In the genomic region with DNA sequence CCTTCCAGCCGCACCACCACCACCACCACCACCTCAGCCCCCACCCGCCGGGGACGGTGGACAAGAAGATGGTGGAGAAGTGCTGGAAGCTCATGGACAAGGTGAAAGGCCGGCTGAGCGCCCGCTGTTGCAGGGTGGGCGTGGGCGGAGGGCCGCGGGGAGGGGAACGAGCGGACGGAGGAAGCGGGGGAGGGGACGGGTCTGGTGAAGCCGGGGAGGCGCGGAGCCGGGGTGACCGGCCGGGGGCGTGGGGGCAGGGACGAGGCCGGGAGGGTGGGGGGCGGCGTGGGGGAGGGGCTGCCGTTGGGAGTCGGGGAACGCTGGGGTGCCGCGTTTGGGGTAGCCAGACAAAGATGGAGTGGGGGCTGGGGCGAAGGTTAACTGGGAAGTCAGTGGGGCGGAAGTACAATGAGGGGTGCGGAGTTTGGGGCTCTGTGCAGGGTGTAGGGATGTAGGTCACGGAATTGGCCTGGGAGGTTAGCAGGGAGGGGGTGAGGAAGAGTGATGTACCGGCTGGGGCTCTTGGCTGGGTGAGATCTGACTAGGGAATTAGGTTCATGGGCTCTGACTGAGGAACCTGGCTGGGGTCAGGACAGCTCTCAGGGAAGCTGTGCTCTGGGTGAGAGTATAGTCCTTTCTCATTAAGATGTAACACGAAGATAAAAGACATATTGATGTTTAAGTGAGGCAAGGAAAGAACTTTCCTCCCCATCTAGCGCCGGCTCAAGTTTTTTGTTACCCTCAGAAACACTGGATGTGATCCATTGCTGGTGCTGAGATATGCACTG, we compare ENCODE assay signal across 1 cellular context.
TF ChIP-seq lines count a peak whose summit lies in the region.

No MANE protein-coding gene starts in this region.

TF ChIP-seq in GM12878, 131 proteins besides CTCF, POLR2A, EP300 and RAD21 (continues in another document):
- TF ChIP-seq NBN (IDR thresholded peaks at IDR 0.05) = no peak
- TF ChIP-seq EGR1 (IDR thresholded peaks at IDR 0.05; ENCODE audit: borderline replicate concordance in 1 of 2, low read depth in 2 of 2, low read length in 2 of 2) = peak in 1 of 2 experiments; percentile 95; a peak in 2 of 3 replicates
- TF ChIP-seq, protein P1, sequence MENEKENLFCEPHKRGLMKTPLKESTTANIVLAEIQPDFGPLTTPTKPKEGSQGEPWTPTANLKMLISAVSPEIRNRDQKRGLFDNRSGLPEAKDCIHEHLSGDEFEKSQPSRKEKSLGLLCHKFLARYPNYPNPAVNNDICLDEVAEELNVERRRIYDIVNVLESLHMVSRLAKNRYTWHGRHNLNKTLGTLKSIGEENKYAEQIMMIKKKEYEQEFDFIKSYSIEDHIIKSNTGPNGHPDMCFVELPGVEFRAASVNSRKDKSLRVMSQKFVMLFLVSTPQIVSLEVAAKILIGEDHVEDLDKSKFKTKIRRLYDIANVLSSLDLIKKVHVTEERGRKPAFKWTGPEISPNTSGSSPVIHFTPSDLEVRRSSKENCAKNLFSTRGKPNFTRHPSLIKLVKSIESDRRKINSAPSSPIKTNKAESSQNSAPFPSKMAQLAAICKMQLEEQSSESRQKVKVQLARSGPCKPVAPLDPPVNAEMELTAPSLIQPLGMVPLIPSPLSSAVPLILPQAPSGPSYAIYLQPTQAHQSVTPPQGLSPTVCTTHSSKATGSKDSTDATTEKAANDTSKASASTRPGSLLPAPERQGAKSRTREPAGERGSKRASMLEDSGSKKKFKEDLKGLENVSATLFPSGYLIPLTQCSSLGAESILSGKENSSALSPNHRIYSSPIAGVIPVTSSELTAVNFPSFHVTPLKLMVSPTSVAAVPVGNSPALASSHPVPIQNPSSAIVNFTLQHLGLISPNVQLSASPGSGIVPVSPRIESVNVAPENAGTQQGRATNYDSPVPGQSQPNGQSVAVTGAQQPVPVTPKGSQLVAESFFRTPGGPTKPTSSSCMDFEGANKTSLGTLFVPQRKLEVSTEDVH (IDR thresholded peaks at IDR 0.05; ENCODE audit: low read depth, partially characterized antibody) = no peak
- TF ChIP-seq SMARCA5 (IDR thresholded peaks at IDR 0.05) = no peak
- TF ChIP-seq SP1 (IDR thresholded peaks at IDR 0.05; ENCODE audit: low read depth, low read length) = no peak
- no peak for TF ChIP-seq KDM1A (IDR thresholded peaks at IDR 0.05; ENCODE audit: borderline replicate concordance)
- TF ChIP-seq BRCA1 (IDR thresholded peaks at IDR 0.05; ENCODE audit: low read depth, low read length) = no peak
- no peak for TF ChIP-seq NFXL1 (IDR thresholded peaks at IDR 0.05; ENCODE audit: borderline replicate concordance)
- TF ChIP-seq HCFC1 (IDR thresholded peaks at IDR 0.05; ENCODE audit: low read length) = no peak
- 0 out of 4 replicates have a peak, but pooled peaks of 1 of the 2 experiments have one; percentile 36 for TF ChIP-seq IKZF2 (IDR thresholded peaks at IDR 0.05)
- no peak for TF ChIP-seq KLF5 (IDR thresholded peaks at IDR 0.05; ENCODE audit: partially characterized antibody)
- peak; percentile 58 for TF ChIP-seq CHD2 (IDR thresholded peaks at IDR 0.05; ENCODE audit: borderline replicate concordance, low read depth, low read length)
- no peak for TF ChIP-seq MYB (IDR thresholded peaks at IDR 0.05; ENCODE audit: borderline replicate concordance, low read depth, low read length)
- no peak for TF ChIP-seq PAX5 (IDR thresholded peaks at IDR 0.05; ENCODE audit: borderline replicate concordance, low read depth, low read length)
- TF ChIP-seq RUNX3 (IDR thresholded peaks at IDR 0.05; ENCODE audit: low read length) = 0 out of 2 replicates have a peak, but pooled peaks have one; percentile 29
- TF ChIP-seq, protein P2, sequence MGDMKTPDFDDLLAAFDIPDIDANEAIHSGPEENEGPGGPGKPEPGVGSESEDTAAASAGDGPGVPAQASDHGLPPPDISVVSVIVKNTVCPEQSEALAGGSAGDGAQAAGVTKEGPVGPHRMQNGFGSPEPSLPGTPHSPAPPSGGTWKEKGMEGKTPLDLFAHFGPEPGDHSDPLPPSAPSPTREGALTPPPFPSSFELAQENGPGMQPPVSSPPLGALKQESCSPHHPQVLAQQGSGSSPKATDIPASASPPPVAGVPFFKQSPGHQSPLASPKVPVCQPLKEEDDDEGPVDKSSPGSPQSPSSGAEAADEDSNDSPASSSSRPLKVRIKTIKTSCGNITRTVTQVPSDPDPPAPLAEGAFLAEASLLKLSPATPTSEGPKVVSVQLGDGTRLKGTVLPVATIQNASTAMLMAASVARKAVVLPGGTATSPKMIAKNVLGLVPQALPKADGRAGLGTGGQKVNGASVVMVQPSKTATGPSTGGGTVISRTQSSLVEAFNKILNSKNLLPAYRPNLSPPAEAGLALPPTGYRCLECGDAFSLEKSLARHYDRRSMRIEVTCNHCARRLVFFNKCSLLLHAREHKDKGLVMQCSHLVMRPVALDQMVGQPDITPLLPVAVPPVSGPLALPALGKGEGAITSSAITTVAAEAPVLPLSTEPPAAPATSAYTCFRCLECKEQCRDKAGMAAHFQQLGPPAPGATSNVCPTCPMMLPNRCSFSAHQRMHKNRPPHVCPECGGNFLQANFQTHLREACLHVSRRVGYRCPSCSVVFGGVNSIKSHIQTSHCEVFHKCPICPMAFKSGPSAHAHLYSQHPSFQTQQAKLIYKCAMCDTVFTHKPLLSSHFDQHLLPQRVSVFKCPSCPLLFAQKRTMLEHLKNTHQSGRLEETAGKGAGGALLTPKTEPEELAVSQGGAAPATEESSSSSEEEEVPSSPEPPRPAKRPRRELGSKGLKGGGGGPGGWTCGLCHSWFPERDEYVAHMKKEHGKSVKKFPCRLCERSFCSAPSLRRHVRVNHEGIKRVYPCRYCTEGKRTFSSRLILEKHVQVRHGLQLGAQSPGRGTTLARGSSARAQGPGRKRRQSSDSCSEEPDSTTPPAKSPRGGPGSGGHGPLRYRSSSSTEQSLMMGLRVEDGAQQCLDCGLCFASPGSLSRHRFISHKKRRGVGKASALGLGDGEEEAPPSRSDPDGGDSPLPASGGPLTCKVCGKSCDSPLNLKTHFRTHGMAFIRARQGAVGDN (IDR thresholded peaks at IDR 0.05) = no peak
- TF ChIP-seq CBFB (IDR thresholded peaks at IDR 0.05; ENCODE audit: low read depth) = no peak
- TF ChIP-seq, protein P3, sequence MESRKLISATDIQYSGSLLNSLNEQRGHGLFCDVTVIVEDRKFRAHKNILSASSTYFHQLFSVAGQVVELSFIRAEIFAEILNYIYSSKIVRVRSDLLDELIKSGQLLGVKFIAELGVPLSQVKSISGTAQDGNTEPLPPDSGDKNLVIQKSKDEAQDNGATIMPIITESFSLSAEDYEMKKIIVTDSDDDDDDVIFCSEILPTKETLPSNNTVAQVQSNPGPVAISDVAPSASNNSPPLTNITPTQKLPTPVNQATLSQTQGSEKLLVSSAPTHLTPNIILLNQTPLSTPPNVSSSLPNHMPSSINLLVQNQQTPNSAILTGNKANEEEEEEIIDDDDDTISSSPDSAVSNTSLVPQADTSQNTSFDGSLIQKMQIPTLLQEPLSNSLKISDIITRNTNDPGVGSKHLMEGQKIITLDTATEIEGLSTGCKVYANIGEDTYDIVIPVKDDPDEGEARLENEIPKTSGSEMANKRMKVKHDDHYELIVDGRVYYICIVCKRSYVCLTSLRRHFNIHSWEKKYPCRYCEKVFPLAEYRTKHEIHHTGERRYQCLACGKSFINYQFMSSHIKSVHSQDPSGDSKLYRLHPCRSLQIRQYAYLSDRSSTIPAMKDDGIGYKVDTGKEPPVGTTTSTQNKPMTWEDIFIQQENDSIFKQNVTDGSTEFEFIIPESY (IDR thresholded peaks at IDR 0.05) = no peak
- no peak for TF ChIP-seq SMC3 (IDR thresholded peaks at IDR 0.05; ENCODE audit: borderline replicate concordance, low read length)
- no peak for TF ChIP-seq HDAC6 (IDR thresholded peaks at IDR 0.05; ENCODE audit: unreplicated experiment)
- TF ChIP-seq, protein P4, sequence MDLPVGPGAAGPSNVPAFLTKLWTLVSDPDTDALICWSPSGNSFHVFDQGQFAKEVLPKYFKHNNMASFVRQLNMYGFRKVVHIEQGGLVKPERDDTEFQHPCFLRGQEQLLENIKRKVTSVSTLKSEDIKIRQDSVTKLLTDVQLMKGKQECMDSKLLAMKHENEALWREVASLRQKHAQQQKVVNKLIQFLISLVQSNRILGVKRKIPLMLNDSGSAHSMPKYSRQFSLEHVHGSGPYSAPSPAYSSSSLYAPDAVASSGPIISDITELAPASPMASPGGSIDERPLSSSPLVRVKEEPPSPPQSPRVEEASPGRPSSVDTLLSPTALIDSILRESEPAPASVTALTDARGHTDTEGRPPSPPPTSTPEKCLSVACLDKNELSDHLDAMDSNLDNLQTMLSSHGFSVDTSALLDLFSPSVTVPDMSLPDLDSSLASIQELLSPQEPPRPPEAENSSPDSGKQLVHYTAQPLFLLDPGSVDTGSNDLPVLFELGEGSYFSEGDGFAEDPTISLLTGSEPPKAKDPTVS (IDR thresholded peaks at IDR 0.05; ENCODE audit: low read depth, low read length) = no peak
- TF ChIP-seq, protein P5, sequence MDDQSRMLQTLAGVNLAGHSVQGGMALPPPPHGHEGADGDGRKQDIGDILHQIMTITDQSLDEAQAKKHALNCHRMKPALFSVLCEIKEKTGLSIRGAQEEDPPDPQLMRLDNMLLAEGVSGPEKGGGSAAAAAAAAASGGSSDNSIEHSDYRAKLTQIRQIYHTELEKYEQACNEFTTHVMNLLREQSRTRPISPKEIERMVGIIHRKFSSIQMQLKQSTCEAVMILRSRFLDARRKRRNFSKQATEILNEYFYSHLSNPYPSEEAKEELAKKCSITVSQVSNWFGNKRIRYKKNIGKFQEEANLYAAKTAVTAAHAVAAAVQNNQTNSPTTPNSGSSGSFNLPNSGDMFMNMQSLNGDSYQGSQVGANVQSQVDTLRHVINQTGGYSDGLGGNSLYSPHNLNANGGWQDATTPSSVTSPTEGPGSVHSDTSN (IDR thresholded peaks at IDR 0.05; ENCODE audit: insufficient replicate concordance, low read depth, low read length) = no peak
- TF ChIP-seq, protein P6, sequence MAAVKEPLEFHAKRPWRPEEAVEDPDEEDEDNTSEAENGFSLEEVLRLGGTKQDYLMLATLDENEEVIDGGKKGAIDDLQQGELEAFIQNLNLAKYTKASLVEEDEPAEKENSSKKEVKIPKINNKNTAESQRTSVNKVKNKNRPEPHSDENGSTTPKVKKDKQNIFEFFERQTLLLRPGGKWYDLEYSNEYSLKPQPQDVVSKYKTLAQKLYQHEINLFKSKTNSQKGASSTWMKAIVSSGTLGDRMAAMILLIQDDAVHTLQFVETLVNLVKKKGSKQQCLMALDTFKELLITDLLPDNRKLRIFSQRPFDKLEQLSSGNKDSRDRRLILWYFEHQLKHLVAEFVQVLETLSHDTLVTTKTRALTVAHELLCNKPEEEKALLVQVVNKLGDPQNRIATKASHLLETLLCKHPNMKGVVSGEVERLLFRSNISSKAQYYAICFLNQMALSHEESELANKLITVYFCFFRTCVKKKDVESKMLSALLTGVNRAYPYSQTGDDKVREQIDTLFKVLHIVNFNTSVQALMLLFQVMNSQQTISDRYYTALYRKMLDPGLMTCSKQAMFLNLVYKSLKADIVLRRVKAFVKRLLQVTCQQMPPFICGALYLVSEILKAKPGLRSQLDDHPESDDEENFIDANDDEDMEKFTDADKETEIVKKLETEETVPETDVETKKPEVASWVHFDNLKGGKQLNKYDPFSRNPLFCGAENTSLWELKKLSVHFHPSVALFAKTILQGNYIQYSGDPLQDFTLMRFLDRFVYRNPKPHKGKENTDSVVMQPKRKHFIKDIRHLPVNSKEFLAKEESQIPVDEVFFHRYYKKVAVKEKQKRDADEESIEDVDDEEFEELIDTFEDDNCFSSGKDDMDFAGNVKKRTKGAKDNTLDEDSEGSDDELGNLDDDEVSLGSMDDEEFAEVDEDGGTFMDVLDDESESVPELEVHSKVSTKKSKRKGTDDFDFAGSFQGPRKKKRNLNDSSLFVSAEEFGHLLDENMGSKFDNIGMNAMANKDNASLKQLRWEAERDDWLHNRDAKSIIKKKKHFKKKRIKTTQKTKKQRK (IDR thresholded peaks at IDR 0.05; ENCODE audit: low read depth, low read length) = no peak
- TF ChIP-seq ZNF217 (IDR thresholded peaks at IDR 0.05) = 0 out of 2 replicates have a peak, but pooled peaks have one; percentile 5
- TF ChIP-seq ESRRA (IDR thresholded peaks at IDR 0.05; ENCODE audit: low read length) = no peak
- no peak for TF ChIP-seq SUPT20H (IDR thresholded peaks at IDR 0.05; ENCODE audit: borderline replicate concordance, control insufficient read depth, low read depth, low read length)
- TF ChIP-seq CEBPB (IDR thresholded peaks at IDR 0.05; ENCODE audit: borderline replicate concordance in 1 of 2, low read depth in 2 of 2, low read length in 2 of 2) = no peak
- TF ChIP-seq, protein P7, sequence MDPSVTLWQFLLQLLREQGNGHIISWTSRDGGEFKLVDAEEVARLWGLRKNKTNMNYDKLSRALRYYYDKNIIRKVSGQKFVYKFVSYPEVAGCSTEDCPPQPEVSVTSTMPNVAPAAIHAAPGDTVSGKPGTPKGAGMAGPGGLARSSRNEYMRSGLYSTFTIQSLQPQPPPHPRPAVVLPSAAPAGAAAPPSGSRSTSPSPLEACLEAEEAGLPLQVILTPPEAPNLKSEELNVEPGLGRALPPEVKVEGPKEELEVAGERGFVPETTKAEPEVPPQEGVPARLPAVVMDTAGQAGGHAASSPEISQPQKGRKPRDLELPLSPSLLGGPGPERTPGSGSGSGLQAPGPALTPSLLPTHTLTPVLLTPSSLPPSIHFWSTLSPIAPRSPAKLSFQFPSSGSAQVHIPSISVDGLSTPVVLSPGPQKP (IDR thresholded peaks at IDR 0.05; ENCODE audit: low read depth, low read length) = no peak
- TF ChIP-seq SPI1 (IDR thresholded peaks at IDR 0.05; ENCODE audit: borderline replicate concordance, insufficient read depth, low read depth, low read length) = peak; percentile 19; the same call in 1 of the 2 replicates
- TF ChIP-seq YY1 (IDR thresholded peaks at IDR 0.05; ENCODE audit: low read depth, low read length) = peak; percentile 9; the same call in 1 of the 2 replicates
- no peak for TF ChIP-seq BACH1 (IDR thresholded peaks at IDR 0.05; ENCODE audit: borderline replicate concordance)
- no peak for TF ChIP-seq POLR2AphosphoS5 (IDR thresholded peaks at IDR 0.05; ENCODE audit: low read length)
- no peak for TF ChIP-seq BMI1 (IDR thresholded peaks at IDR 0.05; ENCODE audit: borderline replicate concordance)
- TF ChIP-seq ZNF207 (IDR thresholded peaks at IDR 0.05; ENCODE audit: borderline replicate concordance) = no peak
- TF ChIP-seq RBBP5 (conservative IDR thresholded peaks at IDR 0.05) = no peak
- no peak for TF ChIP-seq PML (IDR thresholded peaks at IDR 0.05; ENCODE audit: low read length)
- TF ChIP-seq, protein P8, sequence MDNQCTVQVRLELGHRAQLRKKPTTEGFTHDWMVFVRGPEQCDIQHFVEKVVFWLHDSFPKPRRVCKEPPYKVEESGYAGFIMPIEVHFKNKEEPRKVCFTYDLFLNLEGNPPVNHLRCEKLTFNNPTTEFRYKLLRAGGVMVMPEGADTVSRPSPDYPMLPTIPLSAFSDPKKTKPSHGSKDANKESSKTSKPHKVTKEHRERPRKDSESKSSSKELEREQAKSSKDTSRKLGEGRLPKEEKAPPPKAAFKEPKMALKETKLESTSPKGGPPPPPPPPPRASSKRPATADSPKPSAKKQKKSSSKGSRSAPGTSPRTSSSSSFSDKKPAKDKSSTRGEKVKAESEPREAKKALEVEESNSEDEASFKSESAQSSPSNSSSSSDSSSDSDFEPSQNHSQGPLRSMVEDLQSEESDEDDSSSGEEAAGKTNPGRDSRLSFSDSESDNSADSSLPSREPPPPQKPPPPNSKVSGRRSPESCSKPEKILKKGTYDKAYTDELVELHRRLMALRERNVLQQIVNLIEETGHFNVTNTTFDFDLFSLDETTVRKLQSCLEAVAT (IDR thresholded peaks at IDR 0.05) = no peak
